Comparison of ENCODE assay signal across 22 cellular contexts in the genomic region with DNA sequence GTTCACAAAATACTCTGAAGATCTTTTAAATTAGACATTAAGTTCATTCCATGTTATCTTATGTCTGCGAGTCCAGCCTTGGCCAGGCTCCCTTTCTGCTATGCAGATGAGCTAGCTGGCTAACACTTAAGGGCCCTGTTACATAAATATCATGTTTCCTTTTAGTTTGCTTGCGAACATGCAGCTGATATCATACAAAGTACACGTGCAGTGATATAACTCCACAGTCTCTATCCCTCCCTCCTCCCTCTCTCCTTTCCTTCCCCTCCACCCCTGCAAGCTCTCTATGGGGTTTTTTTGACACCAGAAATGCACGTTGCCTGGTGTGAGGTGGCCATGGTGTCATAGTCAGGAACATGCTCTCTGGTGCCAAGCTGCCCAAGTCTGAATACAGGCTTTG. TPM values are rescaled to one million over a fixed set of nuclear protein-coding genes. Genes with fewer than 3 reads are reported as not detected.
A peak's percentile ranks its signal among the peaks of the same experiment; 100 is the strongest.
DNase-seq lines count a peak whose midpoint lies in the region; ATAC-seq and TF ChIP-seq lines count a peak whose summit lies in the region.
"Had no signal": no experiment of that assay in that cellular context is flagged by ENCODE, and none has a peak within 500 bp of the region (broad histone marks: within the 10 kb centered on the region; RNA-seq: fewer than 3 reads in every experiment).

No MANE protein-coding gene starts in this region.

- peaks cover 27% of the 10 kb centered on the region for H3K4me1 Mint-ChIP-seq in HFFc6 (ENCODE audit: low read depth)
- H3K4me1 Mint-ChIP-seq: H9 had no signal

- WGBS in psoas muscle, 3 donors, result 16 to 35% (median 24%) methylated on average over 4 of the region's 4 CpGs

- DNase-seq in HFFc6 (no peak), left ventricle myocardium inferior (no peak), psoas muscle (no peak), COLO668 (lab: John Stamatoyannopoulos, UW; ENCODE audit: unreplicated experiment) (no peak), pons (ENCODE audit: low spot score) (no peak), C1 segment of cervical spinal cord (lab: John Stamatoyannopoulos, UW) (no peak)
- DNase-seq: ACHN, COR-L47, DMS 273 treated with DMSO at 0.1 percent for 48 hours, H9, Karpas-422, MG63, NCI-H1048, NCI-H1436 treated with DMSO at 0.1 percent for 48 hours, NCI-H2081 treated with DMSO at 0.1 percent for 48 hours, NCI-H510A, NCI-H748 treated with DMSO at 0.1 percent for 48 hours, OCI-M1, SIG-M5 had no signal

- H3K27me3 ChIP-seq in left ventricle myocardium inferior (ENCODE audit: low read depth) (no peaks in the 10 kb centered on the region), psoas muscle (ENCODE audit: insufficient read depth in 3 of 3, low read length in 2 of 3) (no peaks in the 10 kb centered on the region)
- H3K27me3 ChIP-seq: MG63 had no signal

- H3K9me3 ChIP-seq in left ventricle myocardium inferior (replicated peaks) (no peaks in the 10 kb centered on the region), psoas muscle (no peaks in the 10 kb centered on the region)
- H3K9me3 ChIP-seq: MG63 had no signal

- H3K27me3 Mint-ChIP-seq in HFFc6 (ENCODE audit: insufficient read depth), result 0 out of 2 replicates have a peak, but pooled peaks cover 1% of the 10 kb centered on the region
- H3K27me3 Mint-ChIP-seq: IgD-negative memory B cell had no signal

- H3K9me3 Mint-ChIP-seq in HFFc6, result no peaks in the 10 kb centered on the region
- H3K9me3 Mint-ChIP-seq: IgD-negative memory B cell had no signal

- no peak for TF ChIP-seq CTCF in HFFc6 (IDR thresholded peaks at IDR 0.05)
- TF ChIP-seq CTCF in left ventricle myocardium inferior (IDR thresholded peaks at IDR 0.05; ENCODE audit: borderline replicate concordance), result no peak
- TF ChIP-seq CTCF in psoas muscle (IDR thresholded peaks at IDR 0.05), result no peak

- H3K4me1 ChIP-seq in left ventricle myocardium inferior (peaks cover 56% of the 10 kb centered on the region), psoas muscle (peaks cover 14% of the 10 kb centered on the region)

- 0 out of 2 replicates have a peak overlapping the region, but pooled peaks have one; percentile 24 for H3K27ac Mint-ChIP-seq in HFFc6
- H3K27ac Mint-ChIP-seq: H9 had no signal

- peaks cover 82% of the 10 kb centered on the region for H3K36me3 ChIP-seq in left ventricle myocardium inferior
- peaks cover 6 to 95% of the 10 kb centered on the region in 2 donors for H3K36me3 ChIP-seq in psoas muscle (ENCODE audit: insufficient read depth in 1 of 2, low read depth in 1 of 2)

- peak in 3 of 4 donors; percentile 35 to 61 (median 36) for ATAC-seq in psoas muscle
- ATAC-seq: SK-N-SH treated with all-trans-retinoic acid at 6 μM for 48 hours had no signal

- H3K4me3 Mint-ChIP-seq in HFFc6, result no peak overlapping the region
- H3K4me3 Mint-ChIP-seq: H9, IgD-negative memory B cell had no signal

- H3K4me3 ChIP-seq in left ventricle myocardium inferior, result no peak overlapping the region
- no peak overlapping the region for H3K4me3 ChIP-seq in psoas muscle
- H3K4me3 ChIP-seq: MG63 had no signal

- H3K27ac ChIP-seq in angular gyrus (ENCODE audit: low read depth, low read length) (peak overlapping the region; percentile 31), left ventricle myocardium inferior (replicated peaks) (peak overlapping the region; percentile 73), psoas muscle (no peak overlapping the region)

- intact Hi-C loops in left ventricle myocardium inferior (cut with micrococcal nuclease) (no loop called here), psoas muscle (cut with DNase I) (no loop called here)

- H3K36me3 Mint-ChIP-seq in HFFc6 (ENCODE audit: low read depth), result peaks cover 68% of the 10 kb centered on the region

RNA-seq across cellular contexts. Expression of a gene that starts 46.1 kb away (rescaled TPM):
- 100 to 1,000 TPM in 3 of 6 experiments, 10 to 100 TPM in 3; 86.5 to 104 (median 97.4) TPM for total RNA-seq in HFFc6 (2021; fragmentation: NEBNext Ultra II Directional; extraction: Animal tissue kit (Norgen Biotek cat#: 25700))
- 53.7 TPM for total RNA-seq in left ventricle myocardium inferior
- total RNA-seq in psoas muscle, result 10 to 100 TPM; 38.6 to 83.0 (median 57.7) TPM
- polyA plus RNA-seq in psoas muscle, result 10 to 100 TPM; 15.9 to 31.7 (median 23.3) TPM
